23 cellular contexts compared by ENCODE assay signal in genomic region chr12:62372825-62373224, GRCh38.
"Had no signal": no experiment of that assay in that cellular context is flagged by ENCODE, and none has a peak within 500 bp of the region (broad histone marks: within the 10 kb centered on the region; RNA-seq: fewer than 3 reads in every experiment).

No MANE protein-coding gene starts in this region.

- H3K27me3 ChIP-seq: adrenal gland, left lung, SJCRH30, stomach, testis had no signal

- H3K27me3 Mint-ChIP-seq: activated CD8-positive, alpha-beta memory T cell treated with anti-CD3 and anti-CD28 coated beads, Interleukin-2, amount 10 ng/mL, durations not matched to agents 7 days and 5 days; dendritic cell treated with granulocyte-macrophage colony-stimulating factor and Interleukin-4, amounts not matched to agents 40 ng/mL and 50 ng/mL, for 4 days; effector memory CD8-positive, alpha-beta T cell; memory B cell had no signal

- H3K4me3 Mint-ChIP-seq: activated CD8-positive, alpha-beta memory T cell treated with anti-CD3 and anti-CD28 coated beads, Interleukin-2, amount 10 ng/mL, durations not matched to agents 7 days and 5 days; activated naive CD4-positive, alpha-beta T cell treated with anti-CD3 and anti-CD28 coated beads for 36 hours; dendritic cell treated with granulocyte-macrophage colony-stimulating factor and Interleukin-4, amounts not matched to agents 40 ng/mL and 50 ng/mL, for 4 days; effector memory CD8-positive, alpha-beta T cell; memory B cell had no signal

- H3K9me3 Mint-ChIP-seq: activated naive CD4-positive, alpha-beta T cell treated with anti-CD3 and anti-CD28 coated beads for 36 hours; activated T-helper 2 cell treated with anti-CD3 and anti-CD28 coated beads, Interferon-gamma antibody, Interleukin-2, Interleukin-4, amounts not matched to agents 10 μg/mL and 5 μg/mL and 100 μg/mL, durations not matched to agents 14 hours and 24 hours and 36 hours; dendritic cell treated with granulocyte-macrophage colony-stimulating factor and Interleukin-4, amounts not matched to agents 40 ng/mL and 50 ng/mL, for 4 days; effector memory CD8-positive, alpha-beta T cell; memory B cell had no signal

- H3K27ac ChIP-seq: adrenal gland, epithelial cell of prostate, left lung, prostate gland, SJCRH30, stomach, testis had no signal

- ATAC-seq: activated CD8-positive, alpha-beta memory T cell treated with anti-CD3 and anti-CD28 coated beads, Interleukin-2, amount 10 ng/mL, durations not matched to agents 7 days and 5 days; effector memory CD8-positive, alpha-beta T cell; left lung; sciatic nerve had no signal

- H3K27ac Mint-ChIP-seq: activated CD8-positive, alpha-beta memory T cell treated with anti-CD3 and anti-CD28 coated beads, Interleukin-2, amount 10 ng/mL, durations not matched to agents 7 days and 5 days; activated naive CD4-positive, alpha-beta T cell treated with anti-CD3 and anti-CD28 coated beads for 36 hours; activated T-helper 2 cell treated with anti-CD3 and anti-CD28 coated beads, Interferon-gamma antibody, Interleukin-2, Interleukin-4, amounts not matched to agents 10 μg/mL and 5 μg/mL and 100 μg/mL, durations not matched to agents 14 hours and 24 hours and 36 hours; dendritic cell treated with granulocyte-macrophage colony-stimulating factor and Interleukin-4, amounts not matched to agents 40 ng/mL and 50 ng/mL, for 4 days; memory B cell had no signal

- DNase-seq: activated CD4-positive, alpha-beta T cell treated with anti-CD3 and anti-CD28 coated beads, Interleukin-2, amount 50 U/mL, for 4 hours; activated CD4-positive, CD25-positive, alpha-beta regulatory T cell treated with anti-CD3 and anti-CD28 coated beads, Interleukin-2, amount 50 U/mL, for 72 hours; activated CD8-positive, alpha-beta memory T cell treated with anti-CD3 and anti-CD28 coated beads, Interleukin-2, amount 10 ng/mL, durations not matched to agents 7 days and 5 days; activated naive CD4-positive, alpha-beta T cell treated with anti-CD3 and anti-CD28 coated beads for 36 hours; activated T-cell treated with anti-CD3 and anti-CD28 coated beads, Interleukin-2, amount 50 U/mL, for 1 hour; adrenal gland; central memory CD4-positive, alpha-beta T cell; effector memory CD8-positive, alpha-beta T cell; foreskin melanocyte; islet precursor cell; left lung; SJCRH30; stimulated activated CD4-positive, alpha-beta T cell treated with anti-CD3 and anti-CD28 coated beads, Interleukin-12 subunit alpha, Interleukin-12 subunit beta, amount 100 ng/mL, for 4 hours; stimulated activated CD4-positive, alpha-beta T cell treated with anti-CD3 and anti-CD28 coated beads, Interleukin-2, amount 100 ng/mL, for 24 hours; stomach; T-helper 9 cell; testis had no signal

- H3K4me1 ChIP-seq: prostate gland, SJCRH30, testis had no signal

- H3K4me3 ChIP-seq: adrenal gland, left lung, prostate gland, SJCRH30, stomach, testis had no signal

- H3K36me3 ChIP-seq: adrenal gland, prostate gland had no signal

- H3K9me3 ChIP-seq: adrenal gland, left lung, prostate gland, SJCRH30, stomach, testis had no signal
